Comparison of ENCODE assay signal across 1 cellular context in genomic region chr4:129095811-129096454, GRCh38.
TF ChIP-seq lines count a peak whose summit lies in the region.

Gene C4orf33 (plus strand): TSS chr4:129096152. CDS start chr4:129102611, 6,459 bp downstream.

TF ChIP-seq in K562, 482 proteins besides CTCF, POLR2A, EP300 and RAD21 (continued from another document and continues in another):
- no peak for TF ChIP-seq ZNF584 (CRISPR knock-in tag; IDR thresholded peaks at IDR 0.05; ENCODE audit: low read depth)
- no peak for TF ChIP-seq HMG20A (CRISPR knock-in tag; conservative IDR thresholded peaks at IDR 0.05)
- no peak for TF ChIP-seq ZNF121 (CRISPR knock-in tag; conservative IDR thresholded peaks at IDR 0.05)
- TF ChIP-seq USF2 (CRISPR knock-in tag; IDR thresholded peaks at IDR 0.05), result no peak
- no peak; a peak in 1 of 4 replicates for TF ChIP-seq KDM1A (IDR thresholded peaks at IDR 0.05)
- TF ChIP-seq HOXB6 (CRISPR knock-in tag; IDR thresholded peaks at IDR 0.05; ENCODE audit: borderline replicate concordance), result no peak
- no peak for TF ChIP-seq MTA1 (IDR thresholded peaks at IDR 0.05; ENCODE audit: borderline replicate concordance)
- no peak for TF ChIP-seq KHSRP (IDR thresholded peaks at IDR 0.05)
- no peak for TF ChIP-seq NFIX (CRISPR knock-in tag; IDR thresholded peaks at IDR 0.05; ENCODE audit: low read depth)
- no peak for TF ChIP-seq FOS (IDR thresholded peaks at IDR 0.05; ENCODE audit: extremely low read depth, insufficient read length)
- TF ChIP-seq BACH1 (tag; IDR thresholded peaks at IDR 0.05), result 0 out of 2 replicates have a peak, but pooled peaks have one; percentile 34
- no peak for TF ChIP-seq PHTF2 (CRISPR knock-in tag; IDR thresholded peaks at IDR 0.05)
- no peak for TF ChIP-seq CBFB (CRISPR knock-in tag; IDR thresholded peaks at IDR 0.05)
- no peak for TF ChIP-seq SRSF9 (IDR thresholded peaks at IDR 0.05; ENCODE audit: borderline replicate concordance, low read depth, low read length)
- TF ChIP-seq CXXC5 (CRISPR knock-in tag; IDR thresholded peaks at IDR 0.05), result no peak
- TF ChIP-seq SRSF1 (IDR thresholded peaks at IDR 0.05; ENCODE audit: low read depth, low read length), result no peak
- TF ChIP-seq PHF21A (IDR thresholded peaks at IDR 0.05; ENCODE audit: borderline replicate concordance, low read depth), result no peak
- TF ChIP-seq TAF9B (IDR thresholded peaks at IDR 0.05; ENCODE audit: partially characterized antibody), result peak; percentile 26
- TF ChIP-seq TOE1 (IDR thresholded peaks at IDR 0.05; ENCODE audit: borderline replicate concordance), result no peak
- no peak for TF ChIP-seq TOE1 (CRISPR knock-in tag; IDR thresholded peaks at IDR 0.05; ENCODE audit: borderline replicate concordance, low read depth)
- no peak for TF ChIP-seq TCF15 (CRISPR knock-in tag; IDR thresholded peaks at IDR 0.05)
- TF ChIP-seq VEZF1 (CRISPR knock-in tag; IDR thresholded peaks at IDR 0.05), result peak; percentile 61; the same call in 1 of the 2 replicates
- TF ChIP-seq ZNF398 (CRISPR knock-in tag; IDR thresholded peaks at IDR 0.05), result no peak
- peak in 1 of 2 experiments; percentile 65; a peak in 1 of 4 replicates for TF ChIP-seq HDAC1 (IDR thresholded peaks at IDR 0.05)
- no peak for TF ChIP-seq OTX1 (CRISPR knock-in tag; IDR thresholded peaks at IDR 0.05)
- TF ChIP-seq HDAC8 (tag; IDR thresholded peaks at IDR 0.05), result no peak
- no peak for TF ChIP-seq MECOM (CRISPR knock-in tag; IDR thresholded peaks at IDR 0.05)
- no peak for TF ChIP-seq PYGO2 (tag; IDR thresholded peaks at IDR 0.05)
- TF ChIP-seq ZNF354B (CRISPR knock-in tag; IDR thresholded peaks at IDR 0.05), result no peak
- TF ChIP-seq ZNF696 (CRISPR knock-in tag; conservative IDR thresholded peaks at IDR 0.05), result no peak
- TF ChIP-seq ZKSCAN3 (CRISPR knock-in tag; IDR thresholded peaks at IDR 0.05), result no peak
- TF ChIP-seq STAT5A (IDR thresholded peaks at IDR 0.05; ENCODE audit: borderline replicate concordance, low read length), result 0 out of 2 replicates have a peak, but pooled peaks have one; percentile 29
- no peak for TF ChIP-seq MYBL2 (IDR thresholded peaks at IDR 0.05; ENCODE audit: low read depth)
- no peak for TF ChIP-seq MYBL2 (CRISPR knock-in tag; IDR thresholded peaks at IDR 0.05; ENCODE audit: borderline replicate concordance)
- TF ChIP-seq ESRRB (CRISPR knock-in tag; IDR thresholded peaks at IDR 0.05; ENCODE audit: borderline replicate concordance), result no peak
- no peak for TF ChIP-seq NFATC3 (IDR thresholded peaks at IDR 0.05)
- no peak for TF ChIP-seq ZNF24 (IDR thresholded peaks at IDR 0.05)
- no peak for TF ChIP-seq BHLHE40 (IDR thresholded peaks at IDR 0.05; ENCODE audit: low read length)
- no peak for TF ChIP-seq WHSC1 (IDR thresholded peaks at IDR 0.05; ENCODE audit: low read length)
- TF ChIP-seq FOXK2 (conservative IDR thresholded peaks at IDR 0.05 in 1 of 2, IDR thresholded peaks at IDR 0.05 in 1 of 2; ENCODE audit: low read depth in 2 of 2), result no peak
- no peak for TF ChIP-seq TAF15 (IDR thresholded peaks at IDR 0.05; ENCODE audit: low read depth, low read length)
- no peak for TF ChIP-seq HOMEZ (CRISPR knock-in tag; IDR thresholded peaks at IDR 0.05)
- no peak for TF ChIP-seq NR2C2 (CRISPR knock-in tag; IDR thresholded peaks at IDR 0.05)
- peak; percentile 46 for TF ChIP-seq NR2C2 (tag; IDR thresholded peaks at IDR 0.05)
- no peak for TF ChIP-seq ZNF277 (CRISPR knock-in tag; IDR thresholded peaks at IDR 0.05; ENCODE audit: borderline replicate concordance)
- no peak for TF ChIP-seq SIN3B (IDR thresholded peaks at IDR 0.05; ENCODE audit: low read depth)
- TF ChIP-seq MITF (IDR thresholded peaks at IDR 0.05), result no peak
- no peak for TF ChIP-seq ZNF449 (CRISPR knock-in tag; IDR thresholded peaks at IDR 0.05)
- no peak for TF ChIP-seq DLX4 (CRISPR knock-in tag; IDR thresholded peaks at IDR 0.05)
- no peak for TF ChIP-seq E2F1 (CRISPR knock-in tag; IDR thresholded peaks at IDR 0.05)
- peak; percentile 81 for TF ChIP-seq SMARCE1 (IDR thresholded peaks at IDR 0.05)
- TF ChIP-seq SMARCA4 (IDR thresholded peaks at IDR 0.05), result peak; percentile 82
- no peak for TF ChIP-seq MAFK (IDR thresholded peaks at IDR 0.05; ENCODE audit: low read length)
- TF ChIP-seq L3MBTL2 (IDR thresholded peaks at IDR 0.05), result peak; percentile 46; the same call in 1 of the 2 replicates
- TF ChIP-seq CAMTA2 (CRISPR knock-in tag; conservative IDR thresholded peaks at IDR 0.05), result no peak
- no peak for TF ChIP-seq ATF3 (IDR thresholded peaks at IDR 0.05)
- TF ChIP-seq ATF3 (CRISPR knock-in tag; conservative IDR thresholded peaks at IDR 0.05), result no peak
- TF ChIP-seq CEBPG (CRISPR knock-in tag; IDR thresholded peaks at IDR 0.05), result no peak
- no peak for TF ChIP-seq CEBPG (tag; conservative IDR thresholded peaks at IDR 0.05 in 1 of 2, IDR thresholded peaks at IDR 0.05 in 1 of 2)
- TF ChIP-seq NR0B1 (IDR thresholded peaks at IDR 0.05; ENCODE audit: partially characterized antibody), result no peak
- no peak for TF ChIP-seq NCOA2 (IDR thresholded peaks at IDR 0.05; ENCODE audit: partially characterized antibody in 2 of 2)
- TF ChIP-seq ARNT (IDR thresholded peaks at IDR 0.05), result peak in 1 of 2 experiments; percentile 54; a peak in 1 of 4 replicates
- TF ChIP-seq ZC3H8 (IDR thresholded peaks at IDR 0.05), result no peak
